In the genomic region with DNA sequence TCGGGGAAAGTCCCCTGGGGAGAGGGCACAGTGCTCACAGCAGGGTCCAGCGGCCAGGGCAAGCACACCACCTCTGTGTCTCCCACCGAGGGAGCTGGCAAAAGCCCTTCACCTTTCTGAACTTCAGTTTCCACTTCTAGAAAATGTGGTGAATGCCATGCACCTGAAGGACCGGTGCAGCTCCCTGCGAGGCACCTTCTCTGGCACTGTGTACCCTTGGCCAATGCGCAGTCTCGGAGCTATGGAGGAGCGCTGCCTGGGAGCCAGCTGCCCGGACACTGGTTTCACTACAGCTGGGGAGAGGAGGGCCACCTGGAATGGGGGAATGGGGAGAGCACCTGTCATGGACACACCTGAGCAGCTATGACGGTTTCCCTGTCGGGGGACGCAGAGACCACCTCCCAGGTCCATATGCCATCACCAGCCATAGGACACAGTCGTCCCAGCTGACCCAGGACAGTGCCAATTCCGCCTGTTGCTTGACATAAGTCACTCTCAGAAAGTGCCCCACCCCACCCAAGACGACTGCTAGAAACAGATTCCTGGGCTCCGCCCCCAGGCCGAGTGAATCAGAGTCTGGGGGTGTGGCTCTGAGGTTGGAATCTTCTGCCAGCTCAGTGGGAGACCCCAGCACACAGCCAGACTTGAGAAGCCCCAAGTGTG, we compare ENCODE assay signal across 12 cellular contexts. TPM values are rescaled to one million over a fixed set of nuclear protein-coding genes. Genes with fewer than 3 reads are reported as not detected.
DNase-seq lines count a peak whose midpoint lies in the region; ATAC-seq and TF ChIP-seq lines count a peak whose summit lies in the region.
"Had no signal": no experiment of that assay in that cellular context is flagged by ENCODE, and none has a peak within 500 bp of the region (broad histone marks: within the 10 kb centered on the region; RNA-seq: fewer than 3 reads in every experiment).

No MANE protein-coding gene starts in this region.

- H3K27ac Mint-ChIP-seq in activated CD4-positive, alpha-beta T cell treated with anti-CD3 and anti-CD28 coated beads for 36 hours: no peak overlapping the region
- H3K27ac Mint-ChIP-seq in WTC11 (no peak overlapping the region), T-helper 17 cell (no peak overlapping the region)
- no peak overlapping the region for H3K27ac Mint-ChIP-seq in activated T-helper 2 cell treated with anti-CD3 and anti-CD28 coated beads, Interferon-gamma antibody, Interleukin-2, Interleukin-4, amounts not matched to agents 10 μg/mL and 5 μg/mL and 100 μg/mL, durations not matched to agents 14 hours and 24 hours and 36 hours

- no peaks in the 10 kb centered on the region for H3K27me3 Mint-ChIP-seq in activated CD4-positive, alpha-beta T cell treated with anti-CD3 and anti-CD28 coated beads for 36 hours
- H3K27me3 Mint-ChIP-seq in WTC11 (ENCODE audit: low read depth) (peaks cover 3% of the 10 kb centered on the region; the same call in 1 of the 2 replicates), T-helper 17 cell (no peaks in the 10 kb centered on the region)
- H3K27me3 Mint-ChIP-seq in activated T-helper 2 cell treated with anti-CD3 and anti-CD28 coated beads, Interferon-gamma antibody, Interleukin-2, Interleukin-4, amounts not matched to agents 10 μg/mL and 5 μg/mL and 100 μg/mL, durations not matched to agents 14 hours and 24 hours and 36 hours (ENCODE audit: low read depth): peaks cover 16% of the 10 kb centered on the region

- DNase-seq in activated CD4-positive, alpha-beta T cell treated with anti-CD3 and anti-CD28 coated beads for 36 hours: peak; percentile 59
- DNase-seq in activated CD4-positive, alpha-beta T cell treated with anti-CD3 and anti-CD28 coated beads for 4 hours: no peak
- DNase-seq in WTC11 (ENCODE audit: low spot score): peak; percentile 55
- peak; percentile 33 for DNase-seq in sciatic nerve (ENCODE audit: low spot score)
- DNase-seq in activated T-helper 2 cell treated with anti-CD3 and anti-CD28 coated beads, Interferon-gamma antibody, Interleukin-2, Interleukin-4, amounts not matched to agents 10 μg/mL and 5 μg/mL and 100 μg/mL, durations not matched to agents 14 hours and 24 hours and 36 hours (ENCODE audit: low spot score): no peak
- no peak for DNase-seq in DMS79 treated with DMSO at 0.1 percent for 48 hours (lab: John Stamatoyannopoulos, UW)
- no peak for DNase-seq in T-helper 17 cell
- DNase-seq: NCI-H526 had no signal

- POLR2A ChIA-PET in activated CD4-positive, alpha-beta T cell treated with anti-CD3 and anti-CD28 coated beads for 36 hours (lab: Charles Lee): no interaction called here
- POLR2A ChIA-PET in WTC11 (lab: Charles Lee): no interaction called here

- no peak overlapping the region for H3K4me3 Mint-ChIP-seq in activated CD4-positive, alpha-beta T cell treated with anti-CD3 and anti-CD28 coated beads for 36 hours
- H3K4me3 Mint-ChIP-seq in WTC11: no peak overlapping the region
- no peak overlapping the region for H3K4me3 Mint-ChIP-seq in activated T-helper 2 cell treated with anti-CD3 and anti-CD28 coated beads, Interferon-gamma antibody, Interleukin-2, Interleukin-4, amounts not matched to agents 10 μg/mL and 5 μg/mL and 100 μg/mL, durations not matched to agents 14 hours and 24 hours and 36 hours (ENCODE audit: low read depth)
- no peak overlapping the region for H3K4me3 Mint-ChIP-seq in T-helper 17 cell

- H3K9me3 ChIP-seq in T-helper 17 cell (ENCODE audit: control insufficient read depth, low read length, poor library complexity, severe bottlenecking): no peaks in the 10 kb centered on the region
- H3K9me3 ChIP-seq: A549, neutrophil had no signal

- peaks cover 7% of the 10 kb centered on the region for H3K4me1 Mint-ChIP-seq in activated CD4-positive, alpha-beta T cell treated with anti-CD3 and anti-CD28 coated beads for 36 hours
- H3K4me1 Mint-ChIP-seq in WTC11 (peaks cover 19% of the 10 kb centered on the region), T-helper 17 cell (peaks cover 7% of the 10 kb centered on the region)
- no peaks in the 10 kb centered on the region for H3K4me1 Mint-ChIP-seq in activated T-helper 2 cell treated with anti-CD3 and anti-CD28 coated beads, Interferon-gamma antibody, Interleukin-2, Interleukin-4, amounts not matched to agents 10 μg/mL and 5 μg/mL and 100 μg/mL, durations not matched to agents 14 hours and 24 hours and 36 hours (ENCODE audit: low read depth)

- peak; percentile 77 for ATAC-seq in activated CD4-positive, alpha-beta T cell treated with anti-CD3 and anti-CD28 coated beads for 36 hours
- peak; percentile 67 for ATAC-seq in WTC11
- peak; percentile 32 for ATAC-seq in esophagus mucosa
- ATAC-seq in sciatic nerve: no peak
- no peak for ATAC-seq in T-helper 17 cell
- ATAC-seq: A549, SK-N-SH treated with all-trans-retinoic acid at 6 μM for 48 hours had no signal

- CTCF ChIA-PET in activated CD4-positive, alpha-beta T cell treated with anti-CD3 and anti-CD28 coated beads for 36 hours (lab: Charles Lee): interaction anchor here (0.7 to 0.8 kb wide), 2 partner anchors 19 to 23 kb away, joined by 3 read pairs; no protein-coding TSS in a partner anchor
- CTCF ChIA-PET in WTC11 (lab: Charles Lee): interaction anchor here (0.6 to 4.0 kb wide), 8 partner anchors 13 to 123 kb away, joined by 3 to 20 read pairs (median 8); no protein-coding TSS in a partner anchor

- TF ChIP-seq CTCF in WTC11 (IDR thresholded peaks at IDR 0.05): no peak

- no peaks in the 10 kb centered on the region for H3K9me3 Mint-ChIP-seq in activated CD4-positive, alpha-beta T cell treated with anti-CD3 and anti-CD28 coated beads for 36 hours (ENCODE audit: low read depth)
- H3K9me3 Mint-ChIP-seq in WTC11: no peaks in the 10 kb centered on the region
- no peaks in the 10 kb centered on the region for H3K9me3 Mint-ChIP-seq in activated T-helper 2 cell treated with anti-CD3 and anti-CD28 coated beads, Interferon-gamma antibody, Interleukin-2, Interleukin-4, amounts not matched to agents 10 μg/mL and 5 μg/mL and 100 μg/mL, durations not matched to agents 14 hours and 24 hours and 36 hours

- no peaks in the 10 kb centered on the region for H3K36me3 Mint-ChIP-seq in activated CD4-positive, alpha-beta T cell treated with anti-CD3 and anti-CD28 coated beads for 36 hours (ENCODE audit: low read depth)
- H3K36me3 Mint-ChIP-seq in WTC11 (no peaks in the 10 kb centered on the region), T-helper 17 cell (ENCODE audit: low read depth) (no peaks in the 10 kb centered on the region)
- H3K36me3 Mint-ChIP-seq in activated T-helper 2 cell treated with anti-CD3 and anti-CD28 coated beads, Interferon-gamma antibody, Interleukin-2, Interleukin-4, amounts not matched to agents 10 μg/mL and 5 μg/mL and 100 μg/mL, durations not matched to agents 14 hours and 24 hours and 36 hours (ENCODE audit: low read depth): no peaks in the 10 kb centered on the region

- intact Hi-C loops in activated CD4-positive, alpha-beta T cell treated with anti-CD3 and anti-CD28 coated beads for 36 hours (cut with DNase I, micrococcal nuclease): no loop called here
- intact Hi-C loops in sciatic nerve (cut with DNase I): no loop called here
- intact Hi-C loops in activated T-helper 2 cell treated with anti-CD3 and anti-CD28 coated beads, Interferon-gamma antibody, Interleukin-2, Interleukin-4, amounts not matched to agents 10 μg/mL and 5 μg/mL and 100 μg/mL, durations not matched to agents 14 hours and 24 hours and 36 hours (cut with micrococcal nuclease): no loop called here

TF ChIP-seq in WTC11, 78 proteins besides CTCF, POLR2A, EP300 and RAD21 (continues in another document):
- TF ChIP-seq SP1 (CRISPR knock-in tag; conservative IDR thresholded peaks at IDR 0.05): no peak
- TF ChIP-seq, protein P1, sequence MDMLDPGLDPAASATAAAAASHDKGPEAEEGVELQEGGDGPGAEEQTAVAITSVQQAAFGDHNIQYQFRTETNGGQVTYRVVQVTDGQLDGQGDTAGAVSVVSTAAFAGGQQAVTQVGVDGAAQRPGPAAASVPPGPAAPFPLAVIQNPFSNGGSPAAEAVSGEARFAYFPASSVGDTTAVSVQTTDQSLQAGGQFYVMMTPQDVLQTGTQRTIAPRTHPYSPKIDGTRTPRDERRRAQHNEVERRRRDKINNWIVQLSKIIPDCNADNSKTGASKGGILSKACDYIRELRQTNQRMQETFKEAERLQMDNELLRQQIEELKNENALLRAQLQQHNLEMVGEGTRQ (CRISPR knock-in tag; IDR thresholded peaks at IDR 0.05): no peak
- TF ChIP-seq ZNF232 (CRISPR knock-in tag; IDR thresholded peaks at IDR 0.05): no peak
- no peak for TF ChIP-seq HMGA2 (CRISPR knock-in tag; IDR thresholded peaks at IDR 0.05)
- no peak for TF ChIP-seq ZNF416 (CRISPR knock-in tag; IDR thresholded peaks at IDR 0.05)
- no peak for TF ChIP-seq MXD4 (CRISPR knock-in tag; IDR thresholded peaks at IDR 0.05; ENCODE audit: borderline replicate concordance)
- no peak for TF ChIP-seq RORB (CRISPR knock-in tag; IDR thresholded peaks at IDR 0.05)
- TF ChIP-seq PREB (CRISPR knock-in tag; IDR thresholded peaks at IDR 0.05; ENCODE audit: borderline replicate concordance): no peak
- no peak for TF ChIP-seq ZNF671 (CRISPR knock-in tag; IDR thresholded peaks at IDR 0.05)
- no peak for TF ChIP-seq TEAD4 (CRISPR knock-in tag; IDR thresholded peaks at IDR 0.05)
- no peak for TF ChIP-seq OVOL2 (CRISPR knock-in tag; IDR thresholded peaks at IDR 0.05; ENCODE audit: borderline replicate concordance)
- no peak for TF ChIP-seq FOXK1 (CRISPR knock-in tag; IDR thresholded peaks at IDR 0.05)
- TF ChIP-seq KAT7 (CRISPR knock-in tag; IDR thresholded peaks at IDR 0.05; ENCODE audit: borderline replicate concordance): no peak
- no peak for TF ChIP-seq SOX15 (CRISPR knock-in tag; IDR thresholded peaks at IDR 0.05)

RNA-seq across cellular contexts. Expression of gene RASGEF1A, which starts 16.8 kb away (rescaled TPM):
- total RNA-seq in activated CD4-positive, alpha-beta T cell treated with anti-CD3 and anti-CD28 coated beads for 36 hours: under 1 TPM; 0.44 to 0.64 TPM
- total RNA-seq in WTC11 (2021) (20.8 to 21.4 TPM (median 21.0 TPM) in 3 replicates), esophagus mucosa (1.00 TPM), sciatic nerve (21.7 TPM), T-helper 17 cell (1 to 10 TPM; 3.1 to 3.4 TPM)
- 1.1 and 1.6 TPM in 2 replicates for total RNA-seq in activated T-helper 2 cell treated with anti-CD3 and anti-CD28 coated beads, Interferon-gamma antibody, Interleukin-2, Interleukin-4, amounts not matched to agents 10 μg/mL and 5 μg/mL and 100 μg/mL, durations not matched to agents 14 hours and 24 hours and 36 hours

Comparison
In these comparisons a context has a peak if more than half of its experiments do, and no peak if none do; other contexts are left out.
1. DNase-seq: peak in activated CD4-positive, alpha-beta T cell treated with anti-CD3 and anti-CD28 coated beads for 36 hours (single experiment), WTC11 (single experiment) and sciatic nerve (single experiment); none in activated CD4-positive, alpha-beta T cell treated with anti-CD3 and anti-CD28 coated beads for 4 hours (0 of 2), activated T-helper 2 cell treated with anti-CD3 and anti-CD28 coated beads, Interferon-gamma antibody, Interleukin-2, Interleukin-4, amounts not matched to agents 10 μg/mL and 5 μg/mL and 100 μg/mL, durations not matched to agents 14 hours and 24 hours and 36 hours (single experiment), DMS79 treated with DMSO at 0.1 percent for 48 hours (single experiment) and T-helper 17 cell (0 of 3).
2. ATAC-seq: peak in activated CD4-positive, alpha-beta T cell treated with anti-CD3 and anti-CD28 coated beads for 36 hours (single experiment), WTC11 (single experiment) and esophagus mucosa (single experiment); none in sciatic nerve (single experiment) and T-helper 17 cell (single experiment).